ENCODE assay signal across 29 cellular contexts in genomic region chr10:35004651-35005050, GRCh38.
A peak's percentile ranks its signal among the peaks of the same experiment; 100 is the strongest.
DNase-seq lines count a peak whose midpoint lies in the region; ATAC-seq, FAIRE-seq and TF ChIP-seq lines count a peak whose summit lies in the region.
"Had no signal": no experiment of that assay in that cellular context is flagged by ENCODE, and none has a peak within 500 bp of the region (broad histone marks: within the 10 kb centered on the region; RNA-seq: fewer than 3 reads in every experiment).

No MANE protein-coding gene starts in this region.

- no peak overlapping the region for H3K4me3 Mint-ChIP-seq in T-helper 17 cell
- no peak overlapping the region for H3K4me3 Mint-ChIP-seq in CD4-positive, alpha-beta T cell
- H3K4me3 Mint-ChIP-seq: activated CD4-positive, alpha-beta T cell treated with anti-CD3 and anti-CD28 coated beads, Interleukin-2, amount 10 ng/mL, durations not matched to agents 24 days and 14 days; activated naive CD8-positive, alpha-beta T cell treated with anti-CD3 and anti-CD28 coated beads, Interleukin-2, amount 10 ng/mL, durations not matched to agents 7 days and 5 days; brain; CD8-positive, alpha-beta memory T cell; endodermal cell; IgD-negative memory B cell; stimulated activated naive B cell treated with anti-CD40 and anti-IgM and Interleukin-4, amounts not matched to agents 10 μg/mL and 1 μg/mL and 100 μg/mL, for 72 hours had no signal

- in situ Hi-C loops in KBM-7 (cut with MboI; ENCODE audit: low pct_unique_long_range_greater_than_20kb, low sequenced_read_pairs) = no loop called here

- H3K9ac ChIP-seq in keratinocyte (ENCODE audit: control insufficient read depth, extremely low read depth, insufficient read depth, low read length) = no peak overlapping the region

- H3K36me3 Mint-ChIP-seq in T-helper 17 cell (ENCODE audit: low read depth) = peaks cover 3% of the 10 kb centered on the region
- peaks cover 22% of the 10 kb centered on the region for H3K36me3 Mint-ChIP-seq in CD4-positive, alpha-beta T cell (ENCODE audit: low read depth)
- H3K36me3 Mint-ChIP-seq: activated naive CD8-positive, alpha-beta T cell treated with anti-CD3 and anti-CD28 coated beads, Interleukin-2, amount 10 ng/mL, durations not matched to agents 7 days and 5 days; brain had no signal

- no peak overlapping the region for H3K27ac ChIP-seq in keratinocyte (ENCODE audit: control insufficient read depth, insufficient read depth, low read length)
- H3K27ac ChIP-seq in CD4-positive, alpha-beta T cell (ENCODE audit: low read depth, low read length) = no peak overlapping the region
- H3K27ac ChIP-seq: testis had no signal

- CTCF ChIA-PET in CD4-positive, alpha-beta T cell (lab: Charles Lee) = no interaction called here

- H3K27me3 Mint-ChIP-seq in T-helper 17 cell = no peaks in the 10 kb centered on the region
- H3K27me3 Mint-ChIP-seq in CD4-positive, alpha-beta T cell = no peaks in the 10 kb centered on the region
- H3K27me3 Mint-ChIP-seq: activated CD4-positive, alpha-beta T cell treated with anti-CD3 and anti-CD28 coated beads, Interleukin-2, amount 10 ng/mL, durations not matched to agents 24 days and 14 days; activated naive CD8-positive, alpha-beta T cell treated with anti-CD3 and anti-CD28 coated beads, Interleukin-2, amount 10 ng/mL, durations not matched to agents 7 days and 5 days; CD8-positive, alpha-beta memory T cell; IgD-negative memory B cell; stimulated activated naive B cell treated with anti-CD40 and anti-IgM and Interleukin-4, amounts not matched to agents 10 μg/mL and 1 μg/mL and 100 μg/mL, for 72 hours had no signal

- no peak for ATAC-seq in T-helper 17 cell
- no peak for ATAC-seq in CD4-positive, alpha-beta T cell (ENCODE audit: poor library complexity)
- ATAC-seq: stimulated activated naive B cell treated with anti-CD40 and anti-IgM and Interleukin-4, amounts not matched to agents 10 μg/mL and 1 μg/mL and 100 μg/mL, for 72 hours had no signal

- H3K27me3 ChIP-seq in keratinocyte (ENCODE audit: control insufficient read depth, extremely low read depth, insufficient read depth, low read length) = no peaks in the 10 kb centered on the region
- no peaks in the 10 kb centered on the region for H3K27me3 ChIP-seq in CD4-positive, alpha-beta T cell (ENCODE audit: control insufficient read depth, insufficient read depth, low read length)
- H3K27me3 ChIP-seq: testis had no signal

- no peaks in the 10 kb centered on the region for H3K79me2 ChIP-seq in keratinocyte (ENCODE audit: control insufficient read depth, insufficient read depth, low read length)

- no peaks in the 10 kb centered on the region for H3K4me1 Mint-ChIP-seq in T-helper 17 cell
- no peaks in the 10 kb centered on the region for H3K4me1 Mint-ChIP-seq in CD4-positive, alpha-beta T cell (ENCODE audit: low read depth)
- H3K4me1 Mint-ChIP-seq: activated CD4-positive, alpha-beta T cell treated with anti-CD3 and anti-CD28 coated beads, Interleukin-2, amount 10 ng/mL, durations not matched to agents 24 days and 14 days; activated naive CD8-positive, alpha-beta T cell treated with anti-CD3 and anti-CD28 coated beads, Interleukin-2, amount 10 ng/mL, durations not matched to agents 7 days and 5 days; brain; CD8-positive, alpha-beta memory T cell; endodermal cell; IgD-negative memory B cell had no signal

- FAIRE-seq in keratinocyte (lab: Jason Lieb, UNC) = peak; percentile 64
- FAIRE-seq: colon, GM12891, small intestine had no signal

- POLR2A ChIA-PET in CD4-positive, alpha-beta T cell (lab: Charles Lee) = no interaction called here

- H3K9me3 ChIP-seq in T-helper 17 cell (ENCODE audit: control insufficient read depth, low read length, poor library complexity, severe bottlenecking) (no peaks in the 10 kb centered on the region), keratinocyte (ENCODE audit: control insufficient read depth, low read depth, low read length) (no peaks in the 10 kb centered on the region)
- no peaks in the 10 kb centered on the region for H3K9me3 ChIP-seq in CD4-positive, alpha-beta T cell (ENCODE audit: control insufficient read depth, low read length)
- H3K9me3 ChIP-seq: testis had no signal

- no peak for TF ChIP-seq CTCF in keratinocyte (optimal IDR thresholded peaks at IDR 0.05 in 1 of 3, IDR thresholded peaks at IDR 0.05 in 1 of 3, conservative IDR thresholded peaks at IDR 0.05 in 1 of 3; ENCODE audit: extremely low read depth in 1 of 3, insufficient read depth in 2 of 3, low read length in 3 of 3)
- no peak for TF ChIP-seq CTCF in CD4-positive, alpha-beta T cell (IDR thresholded peaks at IDR 0.05)

- DNase-seq in ELR (ENCODE audit: low read depth) (peak; percentile 51), KBM-7 (peak; percentile 60), T-helper 17 cell (no peak), keratinocyte (ENCODE audit: low read depth, low spot score) (no peak), NCI-H446 (lab: John Stamatoyannopoulos, UW) (no peak), NCI-H2196 treated with DMSO at 0.1 percent for 48 hours (lab: John Stamatoyannopoulos, UW; ENCODE audit: unreplicated experiment) (no peak)
- no peak for DNase-seq in CD4-positive, alpha-beta T cell
- DNase-seq: activated naive CD8-positive, alpha-beta T cell treated with anti-CD3 and anti-CD28 coated beads, Interleukin-2, amount 10 ng/mL, durations not matched to agents 7 days and 5 days; CD8-positive, alpha-beta memory T cell; endodermal cell; GOT3; mammary epithelial cell; MM.1S; NCI-H187; NCI-H226; NCI-H774; nucleus accumbens; OCI-M1; SHP77; small intestine; stimulated activated naive B cell treated with anti-CD40 and anti-IgM and Interleukin-4, amounts not matched to agents 10 μg/mL and 1 μg/mL and 100 μg/mL, for 72 hours; T-helper 1 cell; testis had no signal

- H2AFZ ChIP-seq in keratinocyte (ENCODE audit: control insufficient read depth, low read length) = no peak overlapping the region

- no peak overlapping the region for H3K4me2 ChIP-seq in keratinocyte (ENCODE audit: control insufficient read depth, extremely low read depth, insufficient read depth, low read depth, low read length)

- peaks cover 0 to 4% of the 10 kb centered on the region in 2 experiments for H3K36me3 ChIP-seq in keratinocyte (ENCODE audit: control insufficient read depth in 2 of 2, extremely low read depth in 1 of 2, insufficient read depth in 2 of 2, low read length in 2 of 2)

- no peaks in the 10 kb centered on the region for H3K9me3 Mint-ChIP-seq in CD4-positive, alpha-beta T cell
- H3K9me3 Mint-ChIP-seq: activated CD4-positive, alpha-beta T cell treated with anti-CD3 and anti-CD28 coated beads, Interleukin-2, amount 10 ng/mL, durations not matched to agents 24 days and 14 days; activated naive CD8-positive, alpha-beta T cell treated with anti-CD3 and anti-CD28 coated beads, Interleukin-2, amount 10 ng/mL, durations not matched to agents 7 days and 5 days; activated T-helper 2 cell treated with anti-CD3 and anti-CD28 coated beads, Interferon-gamma antibody, Interleukin-2, Interleukin-4, amounts not matched to agents 10 μg/mL and 5 μg/mL and 100 μg/mL, durations not matched to agents 14 hours and 24 hours and 36 hours; brain; CD8-positive, alpha-beta memory T cell; endodermal cell; IgD-negative memory B cell; stimulated activated naive B cell treated with anti-CD40 and anti-IgM and Interleukin-4, amounts not matched to agents 10 μg/mL and 1 μg/mL and 100 μg/mL, for 72 hours had no signal

- H3K4me3 ChIP-seq in keratinocyte (ENCODE audit: control insufficient read depth in 2 of 3, extremely low read depth in 1 of 3, insufficient read depth in 2 of 3, low read depth in 1 of 3, low read length in 3 of 3) = no peak overlapping the region
- H3K4me3 ChIP-seq: testis had no signal

- peak overlapping the region; percentile 19 for H3K27ac Mint-ChIP-seq in T-helper 17 cell
- H3K27ac Mint-ChIP-seq in CD4-positive, alpha-beta T cell = no peak overlapping the region
- H3K27ac Mint-ChIP-seq: activated CD4-positive, alpha-beta T cell treated with anti-CD3 and anti-CD28 coated beads, Interleukin-2, amount 10 ng/mL, durations not matched to agents 24 days and 14 days; activated naive CD8-positive, alpha-beta T cell treated with anti-CD3 and anti-CD28 coated beads, Interleukin-2, amount 10 ng/mL, durations not matched to agents 7 days and 5 days; activated T-helper 2 cell treated with anti-CD3 and anti-CD28 coated beads, Interferon-gamma antibody, Interleukin-2, Interleukin-4, amounts not matched to agents 10 μg/mL and 5 μg/mL and 100 μg/mL, durations not matched to agents 14 hours and 24 hours and 36 hours; brain; endodermal cell; IgD-negative memory B cell had no signal

- H3K9me1 ChIP-seq in keratinocyte (ENCODE audit: control insufficient read depth, extremely low read depth, insufficient read depth, low read length) = no peaks in the 10 kb centered on the region

- intact Hi-C loops in CD4-positive, alpha-beta T cell (cut with DNase I, micrococcal nuclease) = no loop called here

- H4K20me1 ChIP-seq in keratinocyte (ENCODE audit: control insufficient read depth, extremely low read depth, insufficient read depth, low read length) = no peaks in the 10 kb centered on the region

- peaks cover 31% of the 10 kb centered on the region for H3K4me1 ChIP-seq in keratinocyte (ENCODE audit: control insufficient read depth, extremely low read depth, insufficient read depth, low read length)
- H3K4me1 ChIP-seq: testis had no signal

- dilution Hi-C loops in keratinocyte (cut with MboI; ENCODE audit: extremely low pct_ligation_motif_present, low sequenced_read_pairs) = no loop called here

Comparison
In these comparisons a context has a peak if more than half of its experiments do, and no peak if none do; other contexts are left out.
1. DNase-seq: peak in ELR (single experiment) and KBM-7 (single experiment); none in T-helper 17 cell (0 of 3), keratinocyte (single experiment), NCI-H446 (0 of 2), CD4-positive, alpha-beta T cell (0 of 10) and NCI-H2196 treated with DMSO at 0.1 percent for 48 hours (single experiment).